1 cellular context compared by ENCODE assay signal in genomic region chr17:27879987-27880608, GRCh38.
TF ChIP-seq lines count a peak whose summit lies in the region.

No MANE protein-coding gene starts in this region.

TF ChIP-seq in K562, 482 proteins besides CTCF, POLR2A, EP300 and RAD21 (continued from another document):
- TF ChIP-seq, protein P1, sequence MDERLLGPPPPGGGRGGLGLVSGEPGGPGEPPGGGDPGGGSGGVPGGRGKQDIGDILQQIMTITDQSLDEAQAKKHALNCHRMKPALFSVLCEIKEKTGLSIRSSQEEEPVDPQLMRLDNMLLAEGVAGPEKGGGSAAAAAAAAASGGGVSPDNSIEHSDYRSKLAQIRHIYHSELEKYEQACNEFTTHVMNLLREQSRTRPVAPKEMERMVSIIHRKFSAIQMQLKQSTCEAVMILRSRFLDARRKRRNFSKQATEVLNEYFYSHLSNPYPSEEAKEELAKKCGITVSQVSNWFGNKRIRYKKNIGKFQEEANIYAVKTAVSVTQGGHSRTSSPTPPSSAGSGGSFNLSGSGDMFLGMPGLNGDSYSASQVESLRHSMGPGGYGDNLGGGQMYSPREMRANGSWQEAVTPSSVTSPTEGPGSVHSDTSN (CRISPR knock-in tag; IDR thresholded peaks at IDR 0.05; ENCODE audit: low read depth): no peak
- TF ChIP-seq, protein P1 (tag; conservative IDR thresholded peaks at IDR 0.05; ENCODE audit: low read depth): no peak
- TF ChIP-seq ELF2 (CRISPR knock-in tag; IDR thresholded peaks at IDR 0.05): no peak
- no peak for TF ChIP-seq ATF7 (IDR thresholded peaks at IDR 0.05)
- no peak for TF ChIP-seq TGIF2 (CRISPR knock-in tag; IDR thresholded peaks at IDR 0.05)
- TF ChIP-seq, protein P2, sequence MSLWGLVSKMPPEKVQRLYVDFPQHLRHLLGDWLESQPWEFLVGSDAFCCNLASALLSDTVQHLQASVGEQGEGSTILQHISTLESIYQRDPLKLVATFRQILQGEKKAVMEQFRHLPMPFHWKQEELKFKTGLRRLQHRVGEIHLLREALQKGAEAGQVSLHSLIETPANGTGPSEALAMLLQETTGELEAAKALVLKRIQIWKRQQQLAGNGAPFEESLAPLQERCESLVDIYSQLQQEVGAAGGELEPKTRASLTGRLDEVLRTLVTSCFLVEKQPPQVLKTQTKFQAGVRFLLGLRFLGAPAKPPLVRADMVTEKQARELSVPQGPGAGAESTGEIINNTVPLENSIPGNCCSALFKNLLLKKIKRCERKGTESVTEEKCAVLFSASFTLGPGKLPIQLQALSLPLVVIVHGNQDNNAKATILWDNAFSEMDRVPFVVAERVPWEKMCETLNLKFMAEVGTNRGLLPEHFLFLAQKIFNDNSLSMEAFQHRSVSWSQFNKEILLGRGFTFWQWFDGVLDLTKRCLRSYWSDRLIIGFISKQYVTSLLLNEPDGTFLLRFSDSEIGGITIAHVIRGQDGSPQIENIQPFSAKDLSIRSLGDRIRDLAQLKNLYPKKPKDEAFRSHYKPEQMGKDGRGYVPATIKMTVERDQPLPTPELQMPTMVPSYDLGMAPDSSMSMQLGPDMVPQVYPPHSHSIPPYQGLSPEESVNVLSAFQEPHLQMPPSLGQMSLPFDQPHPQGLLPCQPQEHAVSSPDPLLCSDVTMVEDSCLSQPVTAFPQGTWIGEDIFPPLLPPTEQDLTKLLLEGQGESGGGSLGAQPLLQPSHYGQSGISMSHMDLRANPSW (CRISPR knock-in tag; IDR thresholded peaks at IDR 0.05): no peak
- no peak for TF ChIP-seq PTBP1 (IDR thresholded peaks at IDR 0.05; ENCODE audit: low read depth, low read length)
- no peak for TF ChIP-seq E4F1 (CRISPR knock-in tag; IDR thresholded peaks at IDR 0.05; ENCODE audit: borderline replicate concordance)
- TF ChIP-seq, protein P3, sequence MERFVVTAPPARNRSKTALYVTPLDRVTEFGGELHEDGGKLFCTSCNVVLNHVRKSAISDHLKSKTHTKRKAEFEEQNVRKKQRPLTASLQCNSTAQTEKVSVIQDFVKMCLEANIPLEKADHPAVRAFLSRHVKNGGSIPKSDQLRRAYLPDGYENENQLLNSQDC (CRISPR knock-in tag; IDR thresholded peaks at IDR 0.05): no peak
- TF ChIP-seq CREM (IDR thresholded peaks at IDR 0.05; ENCODE audit: low read depth): peak; percentile 51; the same call in 1 of the 2 replicates
- no peak for TF ChIP-seq NR1H2 (CRISPR knock-in tag; IDR thresholded peaks at IDR 0.05)
- TF ChIP-seq PML (IDR thresholded peaks at IDR 0.05; ENCODE audit: low read length): no peak
- TF ChIP-seq POLR3G (IDR thresholded peaks at IDR 0.05; ENCODE audit: extremely low read depth, insufficient read length, insufficient replicate concordance): no peak
- TF ChIP-seq ZNF408 (CRISPR knock-in tag; IDR thresholded peaks at IDR 0.05; ENCODE audit: low read depth): no peak
- TF ChIP-seq JUN (IDR thresholded peaks at IDR 0.05; ENCODE audit: borderline replicate concordance, low read depth, low read length): no peak
- TF ChIP-seq JUN (CRISPR knock-in tag; IDR thresholded peaks at IDR 0.05; ENCODE audit: borderline replicate concordance): no peak
- no peak for TF ChIP-seq TEAD1 (CRISPR knock-in tag; IDR thresholded peaks at IDR 0.05)
- TF ChIP-seq PTRF (tag; IDR thresholded peaks at IDR 0.05): no peak
- no peak for TF ChIP-seq HCFC1 (IDR thresholded peaks at IDR 0.05; ENCODE audit: low read depth, low read length)
- no peak for TF ChIP-seq MCM2 (IDR thresholded peaks at IDR 0.05; ENCODE audit: low read depth)
- no peak for TF ChIP-seq MLX (CRISPR knock-in tag; conservative IDR thresholded peaks at IDR 0.05)
- peak; percentile 78 for TF ChIP-seq SMC3 (conservative IDR thresholded peaks at IDR 0.05; ENCODE audit: insufficient read depth, low read depth, low read length)
- TF ChIP-seq, protein P4, sequence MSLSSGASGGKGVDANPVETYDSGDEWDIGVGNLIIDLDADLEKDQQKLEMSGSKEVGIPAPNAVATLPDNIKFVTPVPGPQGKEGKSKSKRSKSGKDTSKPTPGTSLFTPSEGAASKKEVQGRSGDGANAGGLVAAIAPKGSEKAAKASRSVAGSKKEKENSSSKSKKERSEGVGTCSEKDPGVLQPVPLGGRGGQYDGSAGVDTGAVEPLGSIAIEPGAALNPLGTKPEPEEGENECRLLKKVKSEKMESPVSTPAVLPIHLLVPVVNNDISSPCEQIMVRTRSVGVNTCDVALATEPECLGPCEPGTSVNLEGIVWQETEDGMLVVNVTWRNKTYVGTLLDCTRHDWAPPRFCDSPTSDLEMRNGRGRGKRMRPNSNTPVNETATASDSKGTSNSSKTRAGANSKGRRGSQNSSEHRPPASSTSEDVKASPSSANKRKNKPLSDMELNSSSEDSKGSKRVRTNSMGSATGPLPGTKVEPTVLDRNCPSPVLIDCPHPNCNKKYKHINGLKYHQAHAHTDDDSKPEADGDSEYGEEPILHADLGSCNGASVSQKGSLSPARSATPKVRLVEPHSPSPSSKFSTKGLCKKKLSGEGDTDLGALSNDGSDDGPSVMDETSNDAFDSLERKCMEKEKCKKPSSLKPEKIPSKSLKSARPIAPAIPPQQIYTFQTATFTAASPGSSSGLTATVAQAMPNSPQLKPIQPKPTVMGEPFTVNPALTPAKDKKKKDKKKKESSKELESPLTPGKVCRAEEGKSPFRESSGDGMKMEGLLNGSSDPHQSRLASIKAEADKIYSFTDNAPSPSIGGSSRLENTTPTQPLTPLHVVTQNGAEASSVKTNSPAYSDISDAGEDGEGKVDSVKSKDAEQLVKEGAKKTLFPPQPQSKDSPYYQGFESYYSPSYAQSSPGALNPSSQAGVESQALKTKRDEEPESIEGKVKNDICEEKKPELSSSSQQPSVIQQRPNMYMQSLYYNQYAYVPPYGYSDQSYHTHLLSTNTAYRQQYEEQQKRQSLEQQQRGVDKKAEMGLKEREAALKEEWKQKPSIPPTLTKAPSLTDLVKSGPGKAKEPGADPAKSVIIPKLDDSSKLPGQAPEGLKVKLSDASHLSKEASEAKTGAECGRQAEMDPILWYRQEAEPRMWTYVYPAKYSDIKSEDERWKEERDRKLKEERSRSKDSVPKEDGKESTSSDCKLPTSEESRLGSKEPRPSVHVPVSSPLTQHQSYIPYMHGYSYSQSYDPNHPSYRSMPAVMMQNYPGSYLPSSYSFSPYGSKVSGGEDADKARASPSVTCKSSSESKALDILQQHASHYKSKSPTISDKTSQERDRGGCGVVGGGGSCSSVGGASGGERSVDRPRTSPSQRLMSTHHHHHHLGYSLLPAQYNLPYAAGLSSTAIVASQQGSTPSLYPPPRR (CRISPR knock-in tag; IDR thresholded peaks at IDR 0.05; ENCODE audit: borderline replicate concordance): no peak
- no peak for TF ChIP-seq TOE1 (IDR thresholded peaks at IDR 0.05; ENCODE audit: borderline replicate concordance)
- TF ChIP-seq TOE1 (CRISPR knock-in tag; IDR thresholded peaks at IDR 0.05; ENCODE audit: borderline replicate concordance, low read depth): no peak
- no peak for TF ChIP-seq BCOR (IDR thresholded peaks at IDR 0.05)
- no peak for TF ChIP-seq RCOR1 (IDR thresholded peaks at IDR 0.05; ENCODE audit: borderline replicate concordance in 1 of 2, low read depth in 2 of 2, low read length in 2 of 2)
- no peak for TF ChIP-seq SIN3A (IDR thresholded peaks at IDR 0.05; ENCODE audit: borderline replicate concordance in 2 of 2, control insufficient read depth in 1 of 2, low read depth in 2 of 2, low read length in 2 of 2)
- no peak for TF ChIP-seq CBFB (CRISPR knock-in tag; IDR thresholded peaks at IDR 0.05)
- no peak for TF ChIP-seq SMAD1 (IDR thresholded peaks at IDR 0.05; ENCODE audit: low read depth, low read length, partially characterized antibody)
- peak in 1 of 2 experiments; percentile 60; a peak in 1 of 4 replicates for TF ChIP-seq MAZ (CRISPR knock-in tag; conservative IDR thresholded peaks at IDR 0.05 in 1 of 2, IDR thresholded peaks at IDR 0.05 in 1 of 2)
- TF ChIP-seq NFE2 (IDR thresholded peaks at IDR 0.05; ENCODE audit: low read depth): peak; percentile 43; the same call in 1 of the 2 replicates
- TF ChIP-seq HIVEP1 (CRISPR knock-in tag; IDR thresholded peaks at IDR 0.05): no peak
- no peak for TF ChIP-seq HEY1 (CRISPR knock-in tag; IDR thresholded peaks at IDR 0.05; ENCODE audit: borderline replicate concordance)
- no peak for TF ChIP-seq NR3C1 (CRISPR knock-in tag; IDR thresholded peaks at IDR 0.05)
TF ChIP-seq in K562: peak in this region for 16.
